Comparison of ENCODE assay signal across 19 cellular contexts in the genomic region with DNA sequence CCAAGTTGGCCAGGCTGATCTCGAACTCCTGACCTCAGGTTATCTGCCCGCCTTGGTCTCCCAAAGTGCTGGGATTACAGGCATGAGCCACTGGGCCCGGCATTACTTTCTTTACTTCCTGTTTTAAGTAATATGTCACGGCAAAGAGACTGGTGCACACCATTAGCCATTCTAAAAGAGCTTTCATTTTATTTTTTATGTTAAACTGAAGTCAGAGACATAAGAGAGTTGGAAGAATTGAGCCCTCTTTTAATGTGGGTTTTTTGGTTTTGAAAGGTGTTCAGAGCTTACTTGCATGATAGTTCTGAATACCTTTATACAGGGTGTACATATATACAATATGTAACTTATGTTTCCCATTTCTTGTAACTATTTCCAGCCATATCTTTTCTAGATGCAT. TPM values are rescaled to one million over a fixed set of nuclear protein-coding genes. Genes with fewer than 3 reads are reported as not detected.
DNase-seq lines count a peak whose midpoint lies in the region; ATAC-seq and TF ChIP-seq lines count a peak whose summit lies in the region.
"Had no signal": no experiment of that assay in that cellular context is flagged by ENCODE, and none has a peak within 500 bp of the region (broad histone marks: within the 10 kb centered on the region; RNA-seq: fewer than 3 reads in every experiment).

No MANE protein-coding gene starts in this region.

- no peaks in the 10 kb centered on the region for H3K27me3 Mint-ChIP-seq in activated CD8-positive, alpha-beta T cell treated with anti-CD3 and anti-CD28 coated beads, Interleukin-2, amount 10 ng/mL, durations not matched to agents 7 days and 5 days (ENCODE audit: low read depth)
- no peaks in the 10 kb centered on the region for H3K27me3 Mint-ChIP-seq in activated CD8-positive, alpha-beta T cell treated with anti-CD3 and anti-CD28 coated beads for 36 hours
- no peaks in the 10 kb centered on the region for H3K27me3 Mint-ChIP-seq in CD4-positive, alpha-beta memory T cell
- H3K27me3 Mint-ChIP-seq: IgD-negative memory B cell had no signal

- H3K27me3 ChIP-seq in CD4-positive, alpha-beta memory T cell (ENCODE audit: insufficient read depth, low read length): no peaks in the 10 kb centered on the region
- H3K27me3 ChIP-seq in effector memory CD4-positive, alpha-beta T cell (replicated peaks; ENCODE audit: control insufficient read depth, insufficient read depth, low read length, poor library complexity, severe bottlenecking): no peaks in the 10 kb centered on the region
- H3K27me3 ChIP-seq: BLaER1 treated with 17β-estradiol and CSF1 and Interleukin-3, amounts not matched to agents 10 nM and 100 nM had no signal

- no peak for TF ChIP-seq CTCF in activated CD8-positive, alpha-beta T cell treated with anti-CD3 and anti-CD28 coated beads for 36 hours (IDR thresholded peaks at IDR 0.05)

- H3K4me1 ChIP-seq in CD4-positive, alpha-beta memory T cell (ENCODE audit: insufficient read depth, low read length): peaks cover 5% of the 10 kb centered on the region
- H3K4me1 ChIP-seq in effector memory CD4-positive, alpha-beta T cell (ENCODE audit: control insufficient read depth, insufficient read depth, low read length, poor library complexity, severe bottlenecking): no peaks in the 10 kb centered on the region
- H3K4me1 ChIP-seq: Caco-2 had no signal

- H3K36me3 Mint-ChIP-seq in activated CD8-positive, alpha-beta T cell treated with anti-CD3 and anti-CD28 coated beads, Interleukin-2, amount 10 ng/mL, durations not matched to agents 7 days and 5 days (ENCODE audit: low read depth): peaks cover 83% of the 10 kb centered on the region
- H3K36me3 Mint-ChIP-seq in activated CD8-positive, alpha-beta T cell treated with anti-CD3 and anti-CD28 coated beads for 36 hours (ENCODE audit: low read depth): peaks cover 43% of the 10 kb centered on the region
- no peaks in the 10 kb centered on the region for H3K36me3 Mint-ChIP-seq in CD4-positive, alpha-beta memory T cell

- POLR2A ChIA-PET in activated CD8-positive, alpha-beta T cell treated with anti-CD3 and anti-CD28 coated beads, Interleukin-2, amount 10 ng/mL, durations not matched to agents 7 days and 5 days (lab: Charles Lee): no interaction called here
- POLR2A ChIA-PET in activated CD8-positive, alpha-beta T cell treated with anti-CD3 and anti-CD28 coated beads for 36 hours (lab: Charles Lee): interaction anchor here (0.5 kb wide), 1 partner anchor 17 kb away, joined by 4 read pairs; no protein-coding TSS in a partner anchor
- POLR2A ChIA-PET in CD4-positive, alpha-beta memory T cell (lab: Charles Lee; ENCODE audit: partially characterized antibody): no interaction called here

- ATAC-seq in activated CD8-positive, alpha-beta T cell treated with anti-CD3 and anti-CD28 coated beads, Interleukin-2, amount 10 ng/mL, durations not matched to agents 7 days and 5 days: peak; percentile 74
- ATAC-seq in activated CD8-positive, alpha-beta T cell treated with anti-CD3 and anti-CD28 coated beads for 36 hours: no peak
- ATAC-seq in GM19463 (IDR thresholded peaks at IDR 0.05; ENCODE audit: unreplicated experiment): no peak
- no peak for ATAC-seq in GM18511 (IDR thresholded peaks at IDR 0.05; ENCODE audit: unreplicated experiment)
- ATAC-seq: A549 had no signal

- H3K4me1 Mint-ChIP-seq in activated CD8-positive, alpha-beta T cell treated with anti-CD3 and anti-CD28 coated beads, Interleukin-2, amount 10 ng/mL, durations not matched to agents 7 days and 5 days (ENCODE audit: low read depth): peaks cover 23% of the 10 kb centered on the region
- H3K4me1 Mint-ChIP-seq in activated CD8-positive, alpha-beta T cell treated with anti-CD3 and anti-CD28 coated beads for 36 hours (ENCODE audit: low read depth): peaks cover 8% of the 10 kb centered on the region
- H3K4me1 Mint-ChIP-seq in CD4-positive, alpha-beta memory T cell: peaks cover 5 to 20% (median 12%) of the 10 kb centered on the region in 4 donors

- no peaks in the 10 kb centered on the region for H3K9me3 ChIP-seq in CD4-positive, alpha-beta memory T cell (ENCODE audit: control insufficient read depth in 1 of 2, low read length in 2 of 2)
- H3K9me3 ChIP-seq in effector memory CD4-positive, alpha-beta T cell (ENCODE audit: control insufficient read depth, low read length): no peaks in the 10 kb centered on the region
- H3K9me3 ChIP-seq: A549, Caco-2 had no signal

- H3K9me3 Mint-ChIP-seq in activated CD8-positive, alpha-beta T cell treated with anti-CD3 and anti-CD28 coated beads, Interleukin-2, amount 10 ng/mL, durations not matched to agents 7 days and 5 days (ENCODE audit: insufficient read depth): no peaks in the 10 kb centered on the region
- H3K9me3 Mint-ChIP-seq in activated CD8-positive, alpha-beta T cell treated with anti-CD3 and anti-CD28 coated beads for 36 hours: peaks cover 3% of the 10 kb centered on the region
- peaks cover 0 to 3% (median 0%) of the 10 kb centered on the region in 8 donors for H3K9me3 Mint-ChIP-seq in CD4-positive, alpha-beta memory T cell
- H3K9me3 Mint-ChIP-seq: IgD-negative memory B cell had no signal

- H3K4me3 ChIP-seq in CD4-positive, alpha-beta memory T cell (ENCODE audit: low read length in 2 of 2): no peak overlapping the region
- H3K4me3 ChIP-seq in effector memory CD4-positive, alpha-beta T cell (ENCODE audit: insufficient read depth, low read depth, low read length, poor library complexity, severe bottlenecking): peak overlapping the region; percentile 15
- H3K4me3 ChIP-seq: A549; BLaER1 treated with 17β-estradiol and CSF1 and Interleukin-3, amounts not matched to agents 10 nM and 100 nM had no signal

- no peak overlapping the region for H3K27ac ChIP-seq in CD4-positive, alpha-beta memory T cell (ENCODE audit: low read depth, low read length)
- H3K27ac ChIP-seq in effector memory CD4-positive, alpha-beta T cell (ENCODE audit: insufficient read depth, low read length, poor library complexity, severe bottlenecking): no peak overlapping the region
- H3K27ac ChIP-seq: A549; BLaER1 treated with 17β-estradiol and CSF1 and Interleukin-3, amounts not matched to agents 10 nM and 100 nM had no signal

- DNase-seq in activated CD8-positive, alpha-beta T cell treated with anti-CD3 and anti-CD28 coated beads, Interleukin-2, amount 10 ng/mL, durations not matched to agents 7 days and 5 days: no peak
- no peak for DNase-seq in activated CD8-positive, alpha-beta T cell treated with anti-CD3 and anti-CD28 coated beads for 36 hours
- DNase-seq in CD4-positive, alpha-beta memory T cell: no peak
- DNase-seq in MV-4-11 (lab: John Stamatoyannopoulos, UW): peak; percentile 4
- DNase-seq in effector memory CD4-positive, alpha-beta T cell: no peak
- DNase-seq in NCI-H2107 (lab: John Stamatoyannopoulos, UW): no peak
- DNase-seq: Caco-2, H7, NCI-H1417, NCI-H1930, NCI-H2171, NCI-H446, NCI-H69, SHP77 had no signal

- H3K36me3 ChIP-seq in CD4-positive, alpha-beta memory T cell (ENCODE audit: insufficient read depth, low read length): no peaks in the 10 kb centered on the region
- no peaks in the 10 kb centered on the region for H3K36me3 ChIP-seq in effector memory CD4-positive, alpha-beta T cell (ENCODE audit: control insufficient read depth, insufficient read depth, low read length)

- peak overlapping the region; percentile 31 for H3K4me3 Mint-ChIP-seq in activated CD8-positive, alpha-beta T cell treated with anti-CD3 and anti-CD28 coated beads, Interleukin-2, amount 10 ng/mL, durations not matched to agents 7 days and 5 days
- no peak overlapping the region for H3K4me3 Mint-ChIP-seq in activated CD8-positive, alpha-beta T cell treated with anti-CD3 and anti-CD28 coated beads for 36 hours
- peak overlapping the region; percentile 28 to 74 (median 39) for H3K4me3 Mint-ChIP-seq in CD4-positive, alpha-beta memory T cell
- H3K4me3 Mint-ChIP-seq: IgD-negative memory B cell had no signal

- intact Hi-C loops in activated CD8-positive, alpha-beta T cell treated with anti-CD3 and anti-CD28 coated beads for 36 hours (cut with micrococcal nuclease): no loop called here
- intact Hi-C loops in CD4-positive, alpha-beta memory T cell (cut with micrococcal nuclease): no loop called here

- peak overlapping the region; percentile 83 for H3K27ac Mint-ChIP-seq in activated CD8-positive, alpha-beta T cell treated with anti-CD3 and anti-CD28 coated beads, Interleukin-2, amount 10 ng/mL, durations not matched to agents 7 days and 5 days
- no peak overlapping the region for H3K27ac Mint-ChIP-seq in activated CD8-positive, alpha-beta T cell treated with anti-CD3 and anti-CD28 coated beads for 36 hours
- peak overlapping the region; percentile 32 to 90 (median 58) for H3K27ac Mint-ChIP-seq in CD4-positive, alpha-beta memory T cell
- H3K27ac Mint-ChIP-seq: IgD-negative memory B cell had no signal

- CTCF ChIA-PET in activated CD8-positive, alpha-beta T cell treated with anti-CD3 and anti-CD28 coated beads, Interleukin-2, amount 10 ng/mL, durations not matched to agents 7 days and 5 days (lab: Charles Lee): interaction anchor here (0.9 to 1.9 kb wide), 4 partner anchors 11 to 289 kb away, joined by 3 to 9 read pairs (median 5); a partner anchor contains a TSS
- CTCF ChIA-PET in activated CD8-positive, alpha-beta T cell treated with anti-CD3 and anti-CD28 coated beads for 36 hours (lab: Charles Lee): interaction anchor here (1.6 kb wide), 1 partner anchor 356 kb away, joined by 4 read pairs; no protein-coding TSS in a partner anchor
- CTCF ChIA-PET in CD4-positive, alpha-beta memory T cell (lab: Charles Lee; ENCODE audit: partially characterized antibody): interaction anchor here (0.6 to 1.2 kb wide), 5 partner anchors 10 to 21 kb away, joined by 3 to 4 read pairs (median 3); no protein-coding TSS in a partner anchor

RNA-seq across cellular contexts. Expression of a gene that starts 14.3 kb away (rescaled TPM):
- total RNA-seq in activated CD8-positive, alpha-beta T cell treated with anti-CD3 and anti-CD28 coated beads, Interleukin-2, amount 10 ng/mL, durations not matched to agents 7 days and 5 days: 100 to 1,000 TPM; 176 to 180 TPM
- total RNA-seq in activated CD8-positive, alpha-beta T cell treated with anti-CD3 and anti-CD28 coated beads for 36 hours: 10 to 100 TPM; 65.4 to 70.6 TPM
- 1 to 10 TPM; 2.2 to 2.8 TPM for total RNA-seq in CD4-positive, alpha-beta memory T cell
- under 1 TPM; 0.02 to 0.92 TPM for polyA plus RNA-seq in CD4-positive, alpha-beta memory T cell

Comparison
In these comparisons a context has a peak if more than half of its experiments do, and no peak if none do; other contexts are left out.
1. RNA of a gene that starts 14.3 kb away (total RNA-seq): 176 to 180 TPM in activated CD8-positive, alpha-beta T cell treated with anti-CD3 and anti-CD28 coated beads, Interleukin-2, amount 10 ng/mL, durations not matched to agents 7 days and 5 days and 65.4 to 70.6 TPM in activated CD8-positive, alpha-beta T cell treated with anti-CD3 and anti-CD28 coated beads for 36 hours; 2.2 to 2.8 TPM in CD4-positive, alpha-beta memory T cell; every median in the first group is over 10 times any median in the second.